In genomic region chr4:185470503-185471195, GRCh38 we compare ENCODE assay signal across 2 cellular contexts.
TF ChIP-seq lines count a peak whose summit lies in the region.

No MANE protein-coding gene starts in this region.

TF ChIP-seq in GM12891, 5 proteins besides CTCF, POLR2A, EP300 and RAD21:
- TF ChIP-seq PAX5 (IDR thresholded peaks at IDR 0.05; ENCODE audit: insufficient read depth, low read length, severe bottlenecking) (no peak), POU2F2 (IDR thresholded peaks at IDR 0.05; ENCODE audit: low read depth, low read length) (no peak), SPI1 (IDR thresholded peaks at IDR 0.05; ENCODE audit: low read depth, low read length) (no peak), POLR2AphosphoS5 (IDR thresholded peaks at IDR 0.05; ENCODE audit: low read depth, low read length) (no peak), TAF1 (IDR thresholded peaks at IDR 0.05; ENCODE audit: low read depth, low read length) (no peak)
TF ChIP-seq in GM12891: peak in this region for 0.

TF ChIP-seq in H1, 55 proteins besides CTCF, POLR2A, EP300 and RAD21:
- TF ChIP-seq JUND (IDR thresholded peaks at IDR 0.05; ENCODE audit: low read length): no peak
- no peak for TF ChIP-seq ATF3 (IDR thresholded peaks at IDR 0.05; ENCODE audit: insufficient read depth, low read depth, low read length)
- peak; percentile 23; the same call in 1 of the 2 replicates for TF ChIP-seq BACH1 (IDR thresholded peaks at IDR 0.05; ENCODE audit: low read length)
- no peak for TF ChIP-seq CTBP2 (IDR thresholded peaks at IDR 0.05; ENCODE audit: borderline replicate concordance, insufficient read depth, insufficient read length, low read length)
- TF ChIP-seq SUZ12 (IDR thresholded peaks at IDR 0.05; ENCODE audit: low read length): no peak
- TF ChIP-seq TCF12 (IDR thresholded peaks at IDR 0.05; ENCODE audit: low read depth, low read length): no peak
- TF ChIP-seq KDM1A (IDR thresholded peaks at IDR 0.05; ENCODE audit: borderline replicate concordance, low read length): peak; percentile 81; the same call in 1 of the 2 replicates
- TF ChIP-seq SP1 (IDR thresholded peaks at IDR 0.05; ENCODE audit: low read depth, low read length): no peak
- TF ChIP-seq KDM4A (IDR thresholded peaks at IDR 0.05; ENCODE audit: low read depth, low read length, severe bottlenecking): no peak
- no peak for TF ChIP-seq TAF7 (optimal IDR thresholded peaks at IDR 0.05; ENCODE audit: borderline replicate concordance, low read depth, low read length)
- TF ChIP-seq PHF8 (conservative IDR thresholded peaks at IDR 0.05; ENCODE audit: low read depth, low read length): peak; percentile 32; the same call in 1 of the 2 replicates
- peak; percentile 50; the same call in 1 of the 2 replicates for TF ChIP-seq MAX (IDR thresholded peaks at IDR 0.05)
- TF ChIP-seq SAP30 (IDR thresholded peaks at IDR 0.05; ENCODE audit: insufficient read depth, insufficient replicate concordance, low read length): no peak
- TF ChIP-seq CHD2 (IDR thresholded peaks at IDR 0.05; ENCODE audit: low read length): no peak
- TF ChIP-seq HDAC2 (IDR thresholded peaks at IDR 0.05; ENCODE audit: borderline replicate concordance in 1 of 2, low read depth in 2 of 2, low read length in 2 of 2): peak in 1 of 2 experiments; percentile 60; a peak in 1 of 4 replicates
- TF ChIP-seq ZNF274 (IDR thresholded peaks at IDR 0.05; ENCODE audit: borderline replicate concordance, extremely low read depth, low read length): no peak
- no peak for TF ChIP-seq SIRT6 (IDR thresholded peaks at IDR 0.05; ENCODE audit: low read length)
- TF ChIP-seq RBBP5 (IDR thresholded peaks at IDR 0.05; ENCODE audit: borderline replicate concordance, low read depth, low read length): no peak
- TF ChIP-seq TAF1 (IDR thresholded peaks at IDR 0.05; ENCODE audit: low read depth, low read length): no peak
- TF ChIP-seq ASH2L (IDR thresholded peaks at IDR 0.05; ENCODE audit: low read length): no peak
- no peak for TF ChIP-seq SP2 (IDR thresholded peaks at IDR 0.05; ENCODE audit: low read length)
- TF ChIP-seq SIN3A (conservative IDR thresholded peaks at IDR 0.05 in 1 of 2, IDR thresholded peaks at IDR 0.05 in 1 of 2; ENCODE audit: low read depth in 1 of 2, low read length in 2 of 2): no peak
- no peak for TF ChIP-seq BCL11A (IDR thresholded peaks at IDR 0.05; ENCODE audit: low read depth in 2 of 2, low read length in 2 of 2)
- no peak for TF ChIP-seq CREB1 (IDR thresholded peaks at IDR 0.05)
- no peak for TF ChIP-seq E2F6 (IDR thresholded peaks at IDR 0.05)
